1 cellular context compared by ENCODE assay signal in the genomic region with DNA sequence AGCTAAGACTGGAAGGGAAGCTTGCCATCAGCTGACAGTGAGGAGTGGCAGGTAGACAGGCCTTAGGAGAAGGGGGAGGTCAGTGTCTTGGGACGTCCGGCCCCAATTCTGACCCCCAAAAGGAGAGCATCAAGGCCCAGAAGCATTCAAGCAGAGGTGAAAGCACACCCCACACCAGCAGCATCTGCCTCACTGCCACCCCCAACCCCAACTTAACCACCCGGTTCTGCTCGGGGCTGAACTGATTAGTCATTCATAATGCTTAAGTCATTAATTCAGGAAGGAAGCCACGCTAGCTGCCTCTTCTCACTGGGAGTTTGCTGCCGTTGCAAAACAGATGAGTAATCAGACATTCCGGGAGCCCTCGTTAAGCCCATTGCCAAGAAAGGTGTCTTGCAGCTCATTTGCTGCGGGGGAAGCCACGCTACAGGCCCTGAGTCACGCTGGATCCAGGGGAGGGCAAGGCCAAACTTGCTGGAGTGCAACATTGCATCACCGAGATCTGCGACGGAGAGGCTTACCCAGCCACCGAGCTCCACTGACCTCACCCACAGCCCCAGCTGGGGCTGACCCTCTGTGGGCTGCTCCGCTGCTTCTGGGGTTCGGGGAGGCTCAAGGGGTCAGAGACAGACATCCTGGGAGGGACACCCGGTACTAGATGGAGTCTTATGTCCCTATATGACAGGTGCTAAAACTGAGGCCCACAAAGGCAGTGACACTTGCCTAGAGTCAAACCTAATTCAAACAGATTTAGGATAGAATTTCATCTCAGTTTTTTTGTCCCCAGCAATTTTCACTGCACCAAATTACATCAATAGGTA.
TF ChIP-seq lines count a peak whose summit lies in the region.

No MANE protein-coding gene starts in this region.

TF ChIP-seq in HepG2, 621 proteins besides CTCF, POLR2A, EP300 and RAD21 (continued from another document and continues in another):
- TF ChIP-seq, protein P1, sequence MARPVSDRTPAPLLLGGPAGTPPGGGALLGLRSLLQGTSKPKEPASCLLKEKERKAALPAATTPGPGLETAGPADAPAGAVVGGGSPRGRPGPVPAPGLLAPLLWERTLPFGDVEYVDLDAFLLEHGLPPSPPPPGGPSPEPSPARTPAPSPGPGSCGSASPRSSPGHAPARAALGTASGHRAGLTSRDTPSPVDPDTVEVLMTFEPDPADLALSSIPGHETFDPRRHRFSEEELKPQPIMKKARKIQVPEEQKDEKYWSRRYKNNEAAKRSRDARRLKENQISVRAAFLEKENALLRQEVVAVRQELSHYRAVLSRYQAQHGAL (CRISPR knock-in tag; IDR thresholded peaks at IDR 0.05; ENCODE audit: not compliant biosample characterization): no peak
- TF ChIP-seq ARHGAP35 (CRISPR knock-in tag; IDR thresholded peaks at IDR 0.05; ENCODE audit: borderline replicate concordance) (no peak), SSRP1 (CRISPR knock-in tag; IDR thresholded peaks at IDR 0.05) (0 out of 2 replicates have a peak, but pooled peaks have one; percentile 23), ZNF430 (CRISPR knock-in tag; IDR thresholded peaks at IDR 0.05) (no peak), ZNF235 (CRISPR knock-in tag; IDR thresholded peaks at IDR 0.05; ENCODE audit: borderline replicate concordance) (no peak), TSC22D2 (CRISPR knock-in tag; IDR thresholded peaks at IDR 0.05; ENCODE audit: borderline replicate concordance) (no peak), ZFP37 (CRISPR knock-in tag; IDR thresholded peaks at IDR 0.05; ENCODE audit: borderline replicate concordance) (no peak), ETV6 (CRISPR knock-in tag; conservative IDR thresholded peaks at IDR 0.05) (no peak), MATR3 (CRISPR knock-in tag; IDR thresholded peaks at IDR 0.05) (no peak), CBFB (CRISPR knock-in tag; IDR thresholded peaks at IDR 0.05) (no peak), SMARCE1 (IDR thresholded peaks at IDR 0.05; ENCODE audit: borderline replicate concordance) (no peak), CEBPB (IDR thresholded peaks at IDR 0.05; ENCODE audit: borderline replicate concordance, low read depth, low read length) (peak; percentile 95), ZSCAN12 (CRISPR knock-in tag; IDR thresholded peaks at IDR 0.05) (no peak), ELF1 (CRISPR knock-in tag; IDR thresholded peaks at IDR 0.05) (0 out of 2 replicates have a peak, but pooled peaks have one; percentile 41), ZNF383 (CRISPR knock-in tag; IDR thresholded peaks at IDR 0.05; ENCODE audit: borderline replicate concordance) (no peak), GLI4 (CRISPR knock-in tag; IDR thresholded peaks at IDR 0.05; ENCODE audit: borderline replicate concordance) (no peak), TGIF2 (CRISPR knock-in tag; IDR thresholded peaks at IDR 0.05) (no peak), RORA (CRISPR knock-in tag; IDR thresholded peaks at IDR 0.05) (no peak), NONO (IDR thresholded peaks at IDR 0.05) (no peak), NONO (CRISPR knock-in tag; conservative IDR thresholded peaks at IDR 0.05) (no peak), YEATS2 (CRISPR knock-in tag; IDR thresholded peaks at IDR 0.05; ENCODE audit: borderline replicate concordance) (peak; percentile 65; the same call in 1 of the 2 replicates), SAP130 (CRISPR knock-in tag; IDR thresholded peaks at IDR 0.05; ENCODE audit: low read depth) (peak; percentile 77), ZNF121 (CRISPR knock-in tag; IDR thresholded peaks at IDR 0.05) (no peak), GTF3A (CRISPR knock-in tag; conservative IDR thresholded peaks at IDR 0.05) (no peak), ZNF567 (CRISPR knock-in tag; IDR thresholded peaks at IDR 0.05; ENCODE audit: borderline replicate concordance) (no peak), ZNF296 (CRISPR knock-in tag; conservative IDR thresholded peaks at IDR 0.05) (no peak), AHR (CRISPR knock-in tag; IDR thresholded peaks at IDR 0.05) (no peak), ZSCAN21 (CRISPR knock-in tag; IDR thresholded peaks at IDR 0.05; ENCODE audit: borderline replicate concordance) (peak; percentile 57; the same call in 1 of the 2 replicates), NRL (CRISPR knock-in tag; IDR thresholded peaks at IDR 0.05; ENCODE audit: borderline replicate concordance) (peak; percentile 85), LCORL (IDR thresholded peaks at IDR 0.05) (no peak), LCORL (CRISPR knock-in tag; IDR thresholded peaks at IDR 0.05) (peak; percentile 84)
- TF ChIP-seq, protein P2, sequence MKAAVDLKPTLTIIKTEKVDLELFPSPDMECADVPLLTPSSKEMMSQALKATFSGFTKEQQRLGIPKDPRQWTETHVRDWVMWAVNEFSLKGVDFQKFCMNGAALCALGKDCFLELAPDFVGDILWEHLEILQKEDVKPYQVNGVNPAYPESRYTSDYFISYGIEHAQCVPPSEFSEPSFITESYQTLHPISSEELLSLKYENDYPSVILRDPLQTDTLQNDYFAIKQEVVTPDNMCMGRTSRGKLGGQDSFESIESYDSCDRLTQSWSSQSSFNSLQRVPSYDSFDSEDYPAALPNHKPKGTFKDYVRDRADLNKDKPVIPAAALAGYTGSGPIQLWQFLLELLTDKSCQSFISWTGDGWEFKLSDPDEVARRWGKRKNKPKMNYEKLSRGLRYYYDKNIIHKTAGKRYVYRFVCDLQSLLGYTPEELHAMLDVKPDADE (CRISPR knock-in tag; IDR thresholded peaks at IDR 0.05): no peak
- TF ChIP-seq, protein P3, sequence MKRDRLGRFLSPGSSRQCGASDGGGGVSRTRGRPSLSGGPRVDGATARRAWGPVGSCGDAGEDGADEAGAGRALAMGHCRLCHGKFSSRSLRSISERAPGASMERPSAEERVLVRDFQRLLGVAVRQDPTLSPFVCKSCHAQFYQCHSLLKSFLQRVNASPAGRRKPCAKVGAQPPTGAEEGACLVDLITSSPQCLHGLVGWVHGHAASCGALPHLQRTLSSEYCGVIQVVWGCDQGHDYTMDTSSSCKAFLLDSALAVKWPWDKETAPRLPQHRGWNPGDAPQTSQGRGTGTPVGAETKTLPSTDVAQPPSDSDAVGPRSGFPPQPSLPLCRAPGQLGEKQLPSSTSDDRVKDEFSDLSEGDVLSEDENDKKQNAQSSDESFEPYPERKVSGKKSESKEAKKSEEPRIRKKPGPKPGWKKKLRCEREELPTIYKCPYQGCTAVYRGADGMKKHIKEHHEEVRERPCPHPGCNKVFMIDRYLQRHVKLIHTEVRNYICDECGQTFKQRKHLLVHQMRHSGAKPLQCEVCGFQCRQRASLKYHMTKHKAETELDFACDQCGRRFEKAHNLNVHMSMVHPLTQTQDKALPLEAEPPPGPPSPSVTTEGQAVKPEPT (CRISPR knock-in tag; IDR thresholded peaks at IDR 0.05; ENCODE audit: low read depth): no peak
- TF ChIP-seq, protein P4, sequence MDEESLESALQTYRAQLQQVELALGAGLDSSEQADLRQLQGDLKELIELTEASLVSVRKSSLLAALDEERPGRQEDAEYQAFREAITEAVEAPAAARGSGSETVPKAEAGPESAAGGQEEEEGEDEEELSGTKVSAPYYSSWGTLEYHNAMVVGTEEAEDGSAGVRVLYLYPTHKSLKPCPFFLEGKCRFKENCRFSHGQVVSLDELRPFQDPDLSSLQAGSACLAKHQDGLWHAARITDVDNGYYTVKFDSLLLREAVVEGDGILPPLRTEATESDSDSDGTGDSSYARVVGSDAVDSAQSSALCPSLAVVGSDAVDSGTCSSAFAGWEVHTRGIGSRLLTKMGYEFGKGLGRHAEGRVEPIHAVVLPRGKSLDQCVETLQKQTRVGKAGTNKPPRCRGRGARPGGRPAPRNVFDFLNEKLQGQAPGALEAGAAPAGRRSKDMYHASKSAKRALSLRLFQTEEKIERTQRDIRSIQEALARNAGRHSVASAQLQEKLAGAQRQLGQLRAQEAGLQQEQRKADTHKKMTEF (CRISPR knock-in tag; IDR thresholded peaks at IDR 0.05): peak; percentile 55
- TF ChIP-seq, protein P5, sequence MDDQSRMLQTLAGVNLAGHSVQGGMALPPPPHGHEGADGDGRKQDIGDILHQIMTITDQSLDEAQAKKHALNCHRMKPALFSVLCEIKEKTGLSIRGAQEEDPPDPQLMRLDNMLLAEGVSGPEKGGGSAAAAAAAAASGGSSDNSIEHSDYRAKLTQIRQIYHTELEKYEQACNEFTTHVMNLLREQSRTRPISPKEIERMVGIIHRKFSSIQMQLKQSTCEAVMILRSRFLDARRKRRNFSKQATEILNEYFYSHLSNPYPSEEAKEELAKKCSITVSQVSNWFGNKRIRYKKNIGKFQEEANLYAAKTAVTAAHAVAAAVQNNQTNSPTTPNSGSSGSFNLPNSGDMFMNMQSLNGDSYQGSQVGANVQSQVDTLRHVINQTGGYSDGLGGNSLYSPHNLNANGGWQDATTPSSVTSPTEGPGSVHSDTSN (CRISPR knock-in tag; IDR thresholded peaks at IDR 0.05; ENCODE audit: borderline replicate concordance): no peak
- TF ChIP-seq, protein P6, sequence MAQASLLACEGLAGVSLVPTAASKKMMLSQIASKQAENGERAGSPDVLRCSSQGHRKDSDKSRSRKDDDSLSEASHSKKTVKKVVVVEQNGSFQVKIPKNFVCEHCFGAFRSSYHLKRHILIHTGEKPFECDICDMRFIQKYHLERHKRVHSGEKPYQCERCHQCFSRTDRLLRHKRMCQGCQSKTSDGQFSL (CRISPR knock-in tag; IDR thresholded peaks at IDR 0.05): no peak
- TF ChIP-seq, protein P7, sequence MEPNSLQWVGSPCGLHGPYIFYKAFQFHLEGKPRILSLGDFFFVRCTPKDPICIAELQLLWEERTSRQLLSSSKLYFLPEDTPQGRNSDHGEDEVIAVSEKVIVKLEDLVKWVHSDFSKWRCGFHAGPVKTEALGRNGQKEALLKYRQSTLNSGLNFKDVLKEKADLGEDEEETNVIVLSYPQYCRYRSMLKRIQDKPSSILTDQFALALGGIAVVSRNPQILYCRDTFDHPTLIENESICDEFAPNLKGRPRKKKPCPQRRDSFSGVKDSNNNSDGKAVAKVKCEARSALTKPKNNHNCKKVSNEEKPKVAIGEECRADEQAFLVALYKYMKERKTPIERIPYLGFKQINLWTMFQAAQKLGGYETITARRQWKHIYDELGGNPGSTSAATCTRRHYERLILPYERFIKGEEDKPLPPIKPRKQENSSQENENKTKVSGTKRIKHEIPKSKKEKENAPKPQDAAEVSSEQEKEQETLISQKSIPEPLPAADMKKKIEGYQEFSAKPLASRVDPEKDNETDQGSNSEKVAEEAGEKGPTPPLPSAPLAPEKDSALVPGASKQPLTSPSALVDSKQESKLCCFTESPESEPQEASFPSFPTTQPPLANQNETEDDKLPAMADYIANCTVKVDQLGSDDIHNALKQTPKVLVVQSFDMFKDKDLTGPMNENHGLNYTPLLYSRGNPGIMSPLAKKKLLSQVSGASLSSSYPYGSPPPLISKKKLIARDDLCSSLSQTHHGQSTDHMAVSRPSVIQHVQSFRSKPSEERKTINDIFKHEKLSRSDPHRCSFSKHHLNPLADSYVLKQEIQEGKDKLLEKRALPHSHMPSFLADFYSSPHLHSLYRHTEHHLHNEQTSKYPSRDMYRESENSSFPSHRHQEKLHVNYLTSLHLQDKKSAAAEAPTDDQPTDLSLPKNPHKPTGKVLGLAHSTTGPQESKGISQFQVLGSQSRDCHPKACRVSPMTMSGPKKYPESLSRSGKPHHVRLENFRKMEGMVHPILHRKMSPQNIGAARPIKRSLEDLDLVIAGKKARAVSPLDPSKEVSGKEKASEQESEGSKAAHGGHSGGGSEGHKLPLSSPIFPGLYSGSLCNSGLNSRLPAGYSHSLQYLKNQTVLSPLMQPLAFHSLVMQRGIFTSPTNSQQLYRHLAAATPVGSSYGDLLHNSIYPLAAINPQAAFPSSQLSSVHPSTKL (CRISPR knock-in tag; IDR thresholded peaks at IDR 0.05): peak; percentile 79
- TF ChIP-seq, protein P8, sequence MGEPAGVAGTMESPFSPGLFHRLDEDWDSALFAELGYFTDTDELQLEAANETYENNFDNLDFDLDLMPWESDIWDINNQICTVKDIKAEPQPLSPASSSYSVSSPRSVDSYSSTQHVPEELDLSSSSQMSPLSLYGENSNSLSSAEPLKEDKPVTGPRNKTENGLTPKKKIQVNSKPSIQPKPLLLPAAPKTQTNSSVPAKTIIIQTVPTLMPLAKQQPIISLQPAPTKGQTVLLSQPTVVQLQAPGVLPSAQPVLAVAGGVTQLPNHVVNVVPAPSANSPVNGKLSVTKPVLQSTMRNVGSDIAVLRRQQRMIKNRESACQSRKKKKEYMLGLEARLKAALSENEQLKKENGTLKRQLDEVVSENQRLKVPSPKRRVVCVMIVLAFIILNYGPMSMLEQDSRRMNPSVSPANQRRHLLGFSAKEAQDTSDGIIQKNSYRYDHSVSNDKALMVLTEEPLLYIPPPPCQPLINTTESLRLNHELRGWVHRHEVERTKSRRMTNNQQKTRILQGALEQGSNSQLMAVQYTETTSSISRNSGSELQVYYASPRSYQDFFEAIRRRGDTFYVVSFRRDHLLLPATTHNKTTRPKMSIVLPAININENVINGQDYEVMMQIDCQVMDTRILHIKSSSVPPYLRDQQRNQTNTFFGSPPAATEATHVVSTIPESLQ (CRISPR knock-in tag; conservative IDR thresholded peaks at IDR 0.05): no peak
- TF ChIP-seq, protein P9, sequence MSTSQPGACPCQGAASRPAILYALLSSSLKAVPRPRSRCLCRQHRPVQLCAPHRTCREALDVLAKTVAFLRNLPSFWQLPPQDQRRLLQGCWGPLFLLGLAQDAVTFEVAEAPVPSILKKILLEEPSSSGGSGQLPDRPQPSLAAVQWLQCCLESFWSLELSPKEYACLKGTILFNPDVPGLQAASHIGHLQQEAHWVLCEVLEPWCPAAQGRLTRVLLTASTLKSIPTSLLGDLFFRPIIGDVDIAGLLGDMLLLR (CRISPR knock-in tag; IDR thresholded peaks at IDR 0.05): no peak
- TF ChIP-seq, protein P10, sequence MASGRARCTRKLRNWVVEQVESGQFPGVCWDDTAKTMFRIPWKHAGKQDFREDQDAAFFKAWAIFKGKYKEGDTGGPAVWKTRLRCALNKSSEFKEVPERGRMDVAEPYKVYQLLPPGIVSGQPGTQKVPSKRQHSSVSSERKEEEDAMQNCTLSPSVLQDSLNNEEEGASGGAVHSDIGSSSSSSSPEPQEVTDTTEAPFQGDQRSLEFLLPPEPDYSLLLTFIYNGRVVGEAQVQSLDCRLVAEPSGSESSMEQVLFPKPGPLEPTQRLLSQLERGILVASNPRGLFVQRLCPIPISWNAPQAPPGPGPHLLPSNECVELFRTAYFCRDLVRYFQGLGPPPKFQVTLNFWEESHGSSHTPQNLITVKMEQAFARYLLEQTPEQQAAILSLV (CRISPR knock-in tag; IDR thresholded peaks at IDR 0.05; ENCODE audit: borderline replicate concordance): no peak
- TF ChIP-seq, protein P11, sequence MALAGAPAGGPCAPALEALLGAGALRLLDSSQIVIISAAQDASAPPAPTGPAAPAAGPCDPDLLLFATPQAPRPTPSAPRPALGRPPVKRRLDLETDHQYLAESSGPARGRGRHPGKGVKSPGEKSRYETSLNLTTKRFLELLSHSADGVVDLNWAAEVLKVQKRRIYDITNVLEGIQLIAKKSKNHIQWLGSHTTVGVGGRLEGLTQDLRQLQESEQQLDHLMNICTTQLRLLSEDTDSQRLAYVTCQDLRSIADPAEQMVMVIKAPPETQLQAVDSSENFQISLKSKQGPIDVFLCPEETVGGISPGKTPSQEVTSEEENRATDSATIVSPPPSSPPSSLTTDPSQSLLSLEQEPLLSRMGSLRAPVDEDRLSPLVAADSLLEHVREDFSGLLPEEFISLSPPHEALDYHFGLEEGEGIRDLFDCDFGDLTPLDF (CRISPR knock-in tag; IDR thresholded peaks at IDR 0.05): no peak
